8 cellular contexts compared by ENCODE assay signal in genomic region chr18:24397131-24397693, GRCh38.
DNase-seq lines count a peak whose midpoint lies in the region; ATAC-seq and TF ChIP-seq lines count a peak whose summit lies in the region.

No MANE protein-coding gene starts in this region.

- ATAC-seq in HG03432 (IDR thresholded peaks at IDR 0.05; ENCODE audit: unreplicated experiment) (peak; percentile 35), HG02623 (IDR thresholded peaks at IDR 0.05; ENCODE audit: unreplicated experiment) (no peak)
- ATAC-seq in stimulated activated naive CD8-positive, alpha-beta T cell treated with anti-CD3 and anti-CD28 coated beads, Interleukin-15, Interleukin-2, amounts not matched to agents 100 U/mL and 50 U/mL, for 24 hours, result peak; percentile 36

- TF ChIP-seq POLR2A in erythroblast (IDR thresholded peaks at IDR 0.05; ENCODE audit: low read length), result peak; percentile 63

- DNase-seq in DMS153 (lab: John Stamatoyannopoulos, UW) (peak; percentile 67), NCI-H524 treated with DMSO at 0.1 percent for 48 hours (lab: John Stamatoyannopoulos, UW) (peak; percentile 71), erythroblast (lab: John Stamatoyannopoulos, UW) (peak; percentile 74 to 77), midbrain (lab: John Stamatoyannopoulos, UW) (peak; percentile 88)
- peak; percentile 15 for DNase-seq in activated CD4-positive, alpha-beta T cell treated with anti-CD3 and anti-CD28 coated beads, Interleukin-2, amount 50 U/mL, for 1 hour
- DNase-seq in stimulated activated naive CD8-positive, alpha-beta T cell treated with anti-CD3 and anti-CD28 coated beads, Interleukin-15, Interleukin-2, amounts not matched to agents 100 U/mL and 50 U/mL, for 24 hours, result peak; percentile 26

Comparison
In these comparisons a context has a peak if more than half of its experiments do, and no peak if none do; other contexts are left out.
1. DNase-seq: peak in every context shown above with its lines; median percentile 88 in midbrain; 76 in erythroblast; 71 in NCI-H524 treated with DMSO at 0.1 percent for 48 hours; 67 in DMS153; 26 in stimulated activated naive CD8-positive, alpha-beta T cell treated with anti-CD3 and anti-CD28 coated beads, Interleukin-15, Interleukin-2, amounts not matched to agents 100 U/mL and 50 U/mL, for 24 hours; 15 in activated CD4-positive, alpha-beta T cell treated with anti-CD3 and anti-CD28 coated beads, Interleukin-2, amount 50 U/mL, for 1 hour.